ENCODE assay signal across 8 cellular contexts in genomic region chr13:28137556-28137955, GRCh38. TPM values are rescaled to one million over a fixed set of nuclear protein-coding genes. Genes with fewer than 3 reads are reported as not detected.
DNase-seq lines count a peak whose midpoint lies in the region; ATAC-seq and TF ChIP-seq lines count a peak whose summit lies in the region.

No MANE protein-coding gene starts in this region.

- ATAC-seq in HG03045 (IDR thresholded peaks at IDR 0.05; ENCODE audit: unreplicated experiment) (peak; percentile 3), GM18861 (IDR thresholded peaks at IDR 0.05; ENCODE audit: unreplicated experiment) (no peak)

- H3K36me3 ChIP-seq in SK-N-MC (ENCODE audit: insufficient read depth, low read length) = no peaks in the 10 kb centered on the region

- H3K4me3 ChIP-seq in SK-N-MC (peak overlapping the region; percentile 96), fibroblast of the aortic adventitia (ENCODE audit: low read depth, low read length) (peak overlapping the region; percentile 93)

- DNase-seq in DMS53 (lab: John Stamatoyannopoulos, UW) (peak; percentile 39), DMS53 treated with DMSO at 0.1 percent for 48 hours (lab: John Stamatoyannopoulos, UW; ENCODE audit: unreplicated experiment) (no peak), SK-N-MC (ENCODE audit: low read depth, low spot score) (no peak), fibroblast of the aortic adventitia (ENCODE audit: low read depth) (peak; percentile 25), putamen (ENCODE audit: low spot score) (peak; percentile 21), SW 1271 (lab: John Stamatoyannopoulos, UW) (no peak)

- H3K27ac ChIP-seq in SK-N-MC = peak overlapping the region; percentile 95

- no peaks in the 10 kb centered on the region for H3K9me3 ChIP-seq in SK-N-MC (ENCODE audit: low read depth, low read length)

- no peak for TF ChIP-seq CTCF in fibroblast of the aortic adventitia (IDR thresholded peaks at IDR 0.05; ENCODE audit: insufficient read depth, low read length)

- H3K9ac ChIP-seq in SK-N-MC (ENCODE audit: insufficient read length) = peak overlapping the region; percentile 97

RNA-seq across cellular contexts. Expression of gene PAN3, which starts 0.8 kb away (rescaled TPM):
- total RNA-seq in fibroblast of the aortic adventitia (ENCODE audit: low replicate concordance) = 19.4 and 22.8 TPM in 2 replicates

RNA-seq across cellular contexts. Expression of gene FLT3, which starts 37.2 kb away (rescaled TPM):
- total RNA-seq in fibroblast of the aortic adventitia (ENCODE audit: low replicate concordance) = not detected in 2 replicates

Comparison
In these comparisons a context has a peak if more than half of its experiments do, and no peak if none do; other contexts are left out.
1. DNase-seq: peak in DMS53 (single experiment), fibroblast of the aortic adventitia (single experiment) and putamen (single experiment); none in DMS53 treated with DMSO at 0.1 percent for 48 hours (single experiment), SK-N-MC (single experiment) and SW 1271 (0 of 2).